In the genomic region with DNA sequence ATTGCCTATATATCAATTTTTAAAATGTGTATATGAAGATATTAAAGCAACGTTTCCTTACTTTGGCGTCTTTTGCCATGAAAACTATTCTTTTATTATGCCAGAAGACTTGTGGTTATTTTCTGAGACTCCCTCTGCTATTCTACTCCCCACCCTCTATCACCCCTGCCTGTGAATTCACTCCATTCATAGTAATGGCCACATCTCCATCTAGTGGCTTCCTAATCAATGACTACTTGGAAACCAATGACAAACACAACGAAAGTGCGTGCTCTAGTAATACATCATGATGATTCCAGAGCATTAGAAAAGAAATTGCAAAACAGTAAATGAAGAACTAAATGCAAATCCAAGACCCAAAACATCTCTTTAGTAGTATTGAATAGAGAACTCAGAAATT, we compare ENCODE assay signal across 8 cellular contexts.
A peak's percentile ranks its signal among the peaks of the same experiment; 100 is the strongest.
DNase-seq lines count a peak whose midpoint lies in the region; ATAC-seq and TF ChIP-seq lines count a peak whose summit lies in the region.

No MANE protein-coding gene starts in this region.

- peak; percentile 77 for ATAC-seq in HG02798 (IDR thresholded peaks at IDR 0.05; ENCODE audit: poor library complexity, unreplicated experiment)
- no peak for ATAC-seq in lung (ENCODE audit: insufficient read depth, low FRiP score)
- ATAC-seq in activated T-helper 17 cell treated with anti-CD3 and anti-CD28 coated beads, Interleukin-2, amount 50 U/mL, for 72 hours (replicated peaks), result no peak

- no peak overlapping the region for H3K27ac Mint-ChIP-seq in activated T-helper 17 cell treated with anti-CD3 and anti-CD28 coated beads, Interleukin-2, amount 50 U/mL, for 72 hours

- WGBS in lung, 2 donors, result 26 to 40% methylated on average over 4 of the region's 4 CpGs

- peak; percentile 40 for TF ChIP-seq CTCF in GM10266 (IDR thresholded peaks at IDR 0.05; ENCODE audit: control insufficient read depth, insufficient read depth, low read depth, missing control alignments)
- peak; percentile 58 for TF ChIP-seq CTCF in cardiac fibroblast (IDR thresholded peaks at IDR 0.05; ENCODE audit: low read depth, low read length)
- peak; percentile 20 for TF ChIP-seq CTCF in lung (IDR thresholded peaks at IDR 0.05; ENCODE audit: control extremely low read depth, extremely low read depth)

- no peaks in the 10 kb centered on the region for H3K36me3 ChIP-seq in lung (ENCODE audit: control insufficient read depth in 2 of 2, insufficient read depth in 2 of 2, low read length in 2 of 2)

- peaks cover 6% of the 10 kb centered on the region for H3K9me3 Mint-ChIP-seq in activated T-helper 17 cell treated with anti-CD3 and anti-CD28 coated beads, Interleukin-2, amount 50 U/mL, for 72 hours

- H3K9me3 ChIP-seq in lung (ENCODE audit: control insufficient read depth in 2 of 2, insufficient read depth in 1 of 2, low read length in 1 of 2), result no peaks in the 10 kb centered on the region

- H3K27ac ChIP-seq in lung (ENCODE audit: low read depth in 1 of 2, low read length in 1 of 2), result no peak overlapping the region

- H3K4me1 Mint-ChIP-seq in activated T-helper 17 cell treated with anti-CD3 and anti-CD28 coated beads, Interleukin-2, amount 50 U/mL, for 72 hours, result no peaks in the 10 kb centered on the region

- H3K27me3 Mint-ChIP-seq in activated T-helper 17 cell treated with anti-CD3 and anti-CD28 coated beads, Interleukin-2, amount 50 U/mL, for 72 hours, result no peaks in the 10 kb centered on the region

- H3K4me3 ChIP-seq in cardiac fibroblast (replicated peaks in 1 of 2; ENCODE audit: low read depth in 2 of 2, low read length in 2 of 2) (no peak overlapping the region), lung (no peak overlapping the region)

- no peaks in the 10 kb centered on the region for H3K27me3 ChIP-seq in lung (ENCODE audit: control insufficient read depth, insufficient read depth)

- peak; percentile 14 for DNase-seq in GM10266 (ENCODE audit: extremely low spot score)
- DNase-seq in NCI-H460 (ENCODE audit: extremely low read depth, low read depth), result peak; percentile 41
- peak; percentile 84 to 85 for DNase-seq in cardiac fibroblast (ENCODE audit: low read depth in 2 of 2)
- no peak for DNase-seq in lung (ENCODE audit: low spot score)
- DNase-seq in ureter (ENCODE audit: low spot score), result no peak
- DNase-seq in T-helper 9 cell, result no peak

- H3K4me3 Mint-ChIP-seq in activated T-helper 17 cell treated with anti-CD3 and anti-CD28 coated beads, Interleukin-2, amount 50 U/mL, for 72 hours, result no peak overlapping the region

- H3K4me1 ChIP-seq in lung (ENCODE audit: control insufficient read depth in 2 of 2, insufficient read depth in 2 of 2, low read length in 2 of 2), result peaks cover 0 to 4% of the 10 kb centered on the region in 2 donors

- no peaks in the 10 kb centered on the region for H3K36me3 Mint-ChIP-seq in activated T-helper 17 cell treated with anti-CD3 and anti-CD28 coated beads, Interleukin-2, amount 50 U/mL, for 72 hours (ENCODE audit: low read depth)

Comparison
In these comparisons a context has a peak if more than half of its experiments do, and no peak if none do; other contexts are left out.
1. DNase-seq: peak in GM10266 (single experiment), NCI-H460 (single experiment) and cardiac fibroblast (2 of 2); none in lung (single experiment), ureter (single experiment) and T-helper 9 cell (single experiment).
2. Peak in every context shown above with its lines, with median percentiles within 50 percentile points of each other: CTCF ChIP-seq.